ENCODE assay signal across 1 cellular context in the genomic region with DNA sequence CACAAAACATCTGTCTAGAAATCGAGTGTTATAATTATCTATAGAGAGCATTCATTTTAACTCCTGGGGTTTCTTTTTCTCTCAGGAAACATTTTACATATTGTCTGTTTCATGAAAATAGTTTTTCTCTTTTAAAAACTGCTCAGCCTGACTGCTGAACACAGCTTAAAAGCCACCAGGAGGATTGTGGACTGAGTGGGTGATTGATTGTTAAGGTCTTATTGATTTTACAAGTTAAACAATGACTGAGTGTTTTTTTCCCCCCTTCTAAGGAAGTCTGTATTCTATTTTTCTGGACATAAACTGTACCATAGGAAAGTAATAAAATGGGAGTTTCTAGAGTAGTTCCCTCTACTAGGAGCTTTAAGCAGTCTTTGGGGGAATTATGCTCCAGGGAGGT.
TF ChIP-seq lines count a peak whose summit lies in the region.

No MANE protein-coding gene starts in this region.

TF ChIP-seq in SK-N-SH, 30 proteins besides CTCF, POLR2A, EP300 and RAD21 (continued from another document):
- TF ChIP-seq, protein P1, sequence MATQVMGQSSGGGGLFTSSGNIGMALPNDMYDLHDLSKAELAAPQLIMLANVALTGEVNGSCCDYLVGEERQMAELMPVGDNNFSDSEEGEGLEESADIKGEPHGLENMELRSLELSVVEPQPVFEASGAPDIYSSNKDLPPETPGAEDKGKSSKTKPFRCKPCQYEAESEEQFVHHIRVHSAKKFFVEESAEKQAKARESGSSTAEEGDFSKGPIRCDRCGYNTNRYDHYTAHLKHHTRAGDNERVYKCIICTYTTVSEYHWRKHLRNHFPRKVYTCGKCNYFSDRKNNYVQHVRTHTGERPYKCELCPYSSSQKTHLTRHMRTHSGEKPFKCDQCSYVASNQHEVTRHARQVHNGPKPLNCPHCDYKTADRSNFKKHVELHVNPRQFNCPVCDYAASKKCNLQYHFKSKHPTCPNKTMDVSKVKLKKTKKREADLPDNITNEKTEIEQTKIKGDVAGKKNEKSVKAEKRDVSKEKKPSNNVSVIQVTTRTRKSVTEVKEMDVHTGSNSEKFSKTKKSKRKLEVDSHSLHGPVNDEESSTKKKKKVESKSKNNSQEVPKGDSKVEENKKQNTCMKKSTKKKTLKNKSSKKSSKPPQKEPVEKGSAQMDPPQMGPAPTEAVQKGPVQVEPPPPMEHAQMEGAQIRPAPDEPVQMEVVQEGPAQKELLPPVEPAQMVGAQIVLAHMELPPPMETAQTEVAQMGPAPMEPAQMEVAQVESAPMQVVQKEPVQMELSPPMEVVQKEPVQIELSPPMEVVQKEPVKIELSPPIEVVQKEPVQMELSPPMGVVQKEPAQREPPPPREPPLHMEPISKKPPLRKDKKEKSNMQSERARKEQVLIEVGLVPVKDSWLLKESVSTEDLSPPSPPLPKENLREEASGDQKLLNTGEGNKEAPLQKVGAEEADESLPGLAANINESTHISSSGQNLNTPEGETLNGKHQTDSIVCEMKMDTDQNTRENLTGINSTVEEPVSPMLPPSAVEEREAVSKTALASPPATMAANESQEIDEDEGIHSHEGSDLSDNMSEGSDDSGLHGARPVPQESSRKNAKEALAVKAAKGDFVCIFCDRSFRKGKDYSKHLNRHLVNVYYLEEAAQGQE (IDR thresholded peaks at IDR 0.05; ENCODE audit: low read depth, low read length): no peak
- TF ChIP-seq SIN3A (IDR thresholded peaks at IDR 0.05; ENCODE audit: borderline replicate concordance, low read depth, low read length): no peak
- no peak for TF ChIP-seq TAF1 (IDR thresholded peaks at IDR 0.05; ENCODE audit: borderline replicate concordance, low read depth, low read length)
- TF ChIP-seq MXI1 (IDR thresholded peaks at IDR 0.05; ENCODE audit: low read depth, low read length): no peak
- TF ChIP-seq POLR2AphosphoS5 (IDR thresholded peaks at IDR 0.05; ENCODE audit: low read depth, low read length): no peak
- TF ChIP-seq CHD2 (IDR thresholded peaks at IDR 0.05; ENCODE audit: low read length, partially characterized antibody): no peak
- TF ChIP-seq, protein P2, sequence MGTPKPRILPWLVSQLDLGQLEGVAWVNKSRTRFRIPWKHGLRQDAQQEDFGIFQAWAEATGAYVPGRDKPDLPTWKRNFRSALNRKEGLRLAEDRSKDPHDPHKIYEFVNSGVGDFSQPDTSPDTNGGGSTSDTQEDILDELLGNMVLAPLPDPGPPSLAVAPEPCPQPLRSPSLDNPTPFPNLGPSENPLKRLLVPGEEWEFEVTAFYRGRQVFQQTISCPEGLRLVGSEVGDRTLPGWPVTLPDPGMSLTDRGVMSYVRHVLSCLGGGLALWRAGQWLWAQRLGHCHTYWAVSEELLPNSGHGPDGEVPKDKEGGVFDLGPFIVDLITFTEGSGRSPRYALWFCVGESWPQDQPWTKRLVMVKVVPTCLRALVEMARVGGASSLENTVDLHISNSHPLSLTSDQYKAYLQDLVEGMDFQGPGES (IDR thresholded peaks at IDR 0.05; ENCODE audit: low read depth, low read length): no peak
- TF ChIP-seq FOSL2 (IDR thresholded peaks at IDR 0.05; ENCODE audit: borderline replicate concordance, low read depth): no peak
